ENCODE assay signal across 15 cellular contexts in genomic region chr14:37622231-37622923, GRCh38. TPM values are rescaled to one million over a fixed set of nuclear protein-coding genes. Genes with fewer than 3 reads are reported as not detected.
DNase-seq lines count a peak whose midpoint lies in the region; ATAC-seq and TF ChIP-seq lines count a peak whose summit lies in the region.
"Had no signal": no experiment of that assay in that cellular context is flagged by ENCODE, and none has a peak within 500 bp of the region (broad histone marks: within the 10 kb centered on the region; RNA-seq: fewer than 3 reads in every experiment).

No MANE protein-coding gene starts in this region.

- no peaks in the 10 kb centered on the region for H3K9me3 ChIP-seq in gastrocnemius medialis
- H3K9me3 ChIP-seq: MG63 had no signal

- TF ChIP-seq CTCF in coronary artery (IDR thresholded peaks at IDR 0.05) (no peak), gastrocnemius medialis (IDR thresholded peaks at IDR 0.05 in 4 of 5, conservative IDR thresholded peaks at IDR 0.05 in 1 of 5) (no peak)

- H3K36me3 ChIP-seq in H7 (replicated peaks; ENCODE audit: control insufficient read depth, insufficient read depth, low read length), result no peaks in the 10 kb centered on the region
- H3K36me3 ChIP-seq in gastrocnemius medialis, result no peaks in the 10 kb centered on the region
- H3K36me3 ChIP-seq: MG63 had no signal

- H3K27ac ChIP-seq in coronary artery, result no peak overlapping the region
- no peak overlapping the region for H3K27ac ChIP-seq in gastrocnemius medialis

- ATAC-seq in gastrocnemius medialis (no peak), GM18870 (IDR thresholded peaks at IDR 0.05; ENCODE audit: unreplicated experiment) (no peak)

- H3K4me3 ChIP-seq in H7 (ENCODE audit: insufficient read depth, low read depth, low read length) (peak overlapping the region; percentile 38), coronary artery (peak overlapping the region; percentile 48), gastrocnemius medialis (peak overlapping the region in 3 of 4 donors; percentile 11 to 25 (median 21))
- H3K4me3 ChIP-seq: MG63 had no signal

- no peak for TF ChIP-seq POLR2A in gastrocnemius medialis (IDR thresholded peaks at IDR 0.05)

- in situ Hi-C loops in gastrocnemius medialis (cut with MboI; ENCODE audit: low sequenced_read_pairs in 4 of 4), result loop anchor here in 1 of 4 donors (25.0 kb wide), 1 partner anchor 960 kb away; the partner anchor contains the start of gene PAX9

- peak; percentile 89 for DNase-seq in H7
- no peak for DNase-seq in coronary artery (ENCODE audit: low spot score)
- peak; percentile 60 for DNase-seq in iris pigment epithelial cell (ENCODE audit: low read depth)
- no peak for DNase-seq in gastrocnemius medialis
- DNase-seq in NK-92 (lab: John Stamatoyannopoulos, UW; ENCODE audit: unreplicated experiment), result no peak
- DNase-seq in effector CD4-positive, alpha-beta T cell, result no peak
- no peak for DNase-seq in NCI-H2227 treated with DMSO at 0.1 percent for 48 hours (lab: John Stamatoyannopoulos, UW)
- DNase-seq: activated gamma-delta T cell treated with Interleukin-2 at 50 U/mL for 16 hours; CD4-positive, alpha-beta memory T cell; MG63; NCI-H526; occipital lobe had no signal

- H3K27me3 ChIP-seq in H7 (ENCODE audit: control insufficient read depth, insufficient read depth, low read length) (peaks cover 38% of the 10 kb centered on the region), gastrocnemius medialis (peaks cover 30 to 38% (median 35%) of the 10 kb centered on the region in 3 donors)
- H3K27me3 ChIP-seq: MG63 had no signal

- intact Hi-C loops in gastrocnemius medialis (cut with DNase I; ENCODE audit: low total_unique reads), result no loop called here

- H3K4me1 ChIP-seq in gastrocnemius medialis, result no peaks in the 10 kb centered on the region

RNA-seq across cellular contexts. Expression of gene TTC6, which starts 26.9 kb away (rescaled TPM):
- total RNA-seq in H7 (2014; rRNA removed; shearing (Covaris generic)), result 0.59 and 0.90 TPM in 2 replicates
- total RNA-seq in gastrocnemius medialis, result not detected
- total RNA-seq: CD4-positive, alpha-beta memory T cell; SK-MEL-5; subcutaneous adipose tissue had no signal

RNA-seq across cellular contexts. Expression of gene FOXA1, which starts 27.3 kb away (rescaled TPM):
- 3.4 and 3.7 TPM in 2 replicates for total RNA-seq in H7 (2014; rRNA removed; shearing (Covaris generic))
- under 1 TPM in 2 of 4 donors, not detected in 2; 0.09 to 0.44 TPM for total RNA-seq in gastrocnemius medialis
- total RNA-seq: CD4-positive, alpha-beta memory T cell; occipital lobe; subcutaneous adipose tissue had no signal

Comparison
In these comparisons a context has a peak if more than half of its experiments do, and no peak if none do; other contexts are left out.
1. DNase-seq: peak in H7 (single experiment) and iris pigment epithelial cell (single experiment); none in coronary artery (single experiment), gastrocnemius medialis (0 of 2), NK-92 (single experiment), effector CD4-positive, alpha-beta T cell (single experiment) and NCI-H2227 treated with DMSO at 0.1 percent for 48 hours (single experiment).
2. Peak in every context shown above with its lines, with median percentiles within 50 percentile points of each other: H3K4me3 ChIP-seq.